In genomic region chr2:7930800-7931635, GRCh38 we compare ENCODE assay signal across 1 cellular context.
TF ChIP-seq lines count a peak whose summit lies in the region.

No MANE protein-coding gene starts in this region.

TF ChIP-seq in IMR-90, 13 proteins besides CTCF, POLR2A, EP300 and RAD21:
- TF ChIP-seq CEBPB (IDR thresholded peaks at IDR 0.05; ENCODE audit: low read depth, low read length) (no peak), MXI1 (IDR thresholded peaks at IDR 0.05; ENCODE audit: borderline replicate concordance, low read depth, low read length) (no peak), BHLHE40 (IDR thresholded peaks at IDR 0.05; ENCODE audit: low read depth, low read length) (no peak), ELK1 (IDR thresholded peaks at IDR 0.05; ENCODE audit: borderline replicate concordance, low read depth, low read length) (no peak), MAFK (IDR thresholded peaks at IDR 0.05; ENCODE audit: low read depth, low read length) (no peak), CHD1 (IDR thresholded peaks at IDR 0.05; ENCODE audit: low read depth, low read length) (no peak), MAZ (IDR thresholded peaks at IDR 0.05; ENCODE audit: borderline replicate concordance, low read depth, low read length) (no peak), FOS (IDR thresholded peaks at IDR 0.05; ENCODE audit: low read depth, low read length) (no peak), USF2 (IDR thresholded peaks at IDR 0.05; ENCODE audit: low read depth, low read length) (no peak), RCOR1 (IDR thresholded peaks at IDR 0.05; ENCODE audit: insufficient replicate concordance, low read length) (no peak), SMC3 (IDR thresholded peaks at IDR 0.05; ENCODE audit: low read depth, low read length) (no peak), RFX5 (IDR thresholded peaks at IDR 0.05; ENCODE audit: low read depth, low read length) (no peak), NFE2L2 (IDR thresholded peaks at IDR 0.05; ENCODE audit: low read depth, low read length) (no peak)
